In genomic region chr20:33211817-33212424, GRCh38 we compare ENCODE assay signal across 8 cellular contexts. TPM values are rescaled to one million over a fixed set of nuclear protein-coding genes. Genes with fewer than 3 reads are reported as not detected.
DNase-seq lines count a peak whose midpoint lies in the region; TF ChIP-seq lines count a peak whose summit lies in the region.

No MANE protein-coding gene starts in this region.

- intact Hi-C loops in left ventricle myocardium inferior (cut with micrococcal nuclease): no loop called here
- intact Hi-C loops in cardiac septum (cut with DNase I): no loop called here
- intact Hi-C loops in esophagus squamous epithelium (cut with DNase I): no loop called here

- DNase-seq in left ventricle myocardium inferior (no peak), cardiac septum (ENCODE audit: low spot score) (no peak), NCI-H128 (lab: John Stamatoyannopoulos, UW; ENCODE audit: unreplicated experiment) (peak; percentile 10), SW 1271 (lab: John Stamatoyannopoulos, UW) (peak; percentile 79 to 87), esophagus squamous epithelium (lab: John Stamatoyannopoulos, UW) (no peak), pons (ENCODE audit: low spot score) (peak; percentile 36), KG1 (lab: John Stamatoyannopoulos, UW) (no peak)
- no peak for DNase-seq in activated CD8-positive, alpha-beta memory T cell treated with anti-CD3 and anti-CD28 coated beads, Interleukin-2, amount 50 U/mL, for 48 hours

- H3K9me3 ChIP-seq in left ventricle myocardium inferior (replicated peaks) (no peaks in the 10 kb centered on the region), esophagus squamous epithelium (no peaks in the 10 kb centered on the region)

- peaks cover 78% of the 10 kb centered on the region for H3K27me3 ChIP-seq in left ventricle myocardium inferior (ENCODE audit: low read depth)
- peaks cover 0 to 78% (median 0%) of the 10 kb centered on the region in 4 donors for H3K27me3 ChIP-seq in esophagus squamous epithelium

- no peak overlapping the region for H3K4me3 ChIP-seq in left ventricle myocardium inferior
- no peak overlapping the region for H3K4me3 ChIP-seq in esophagus squamous epithelium

- TF ChIP-seq CTCF in left ventricle myocardium inferior (IDR thresholded peaks at IDR 0.05; ENCODE audit: borderline replicate concordance): peak; percentile 38
- TF ChIP-seq CTCF in esophagus squamous epithelium (IDR thresholded peaks at IDR 0.05): peak in 5 of 6 experiments; percentile 16 to 61 (median 49)

- no peak overlapping the region for H3K27ac ChIP-seq in left ventricle myocardium inferior (replicated peaks)
- H3K27ac ChIP-seq in esophagus squamous epithelium: no peak overlapping the region

- H3K4me1 ChIP-seq in left ventricle myocardium inferior (no peaks in the 10 kb centered on the region), esophagus squamous epithelium (no peaks in the 10 kb centered on the region)

- 15 to 19% methylated on average over 4 to 5 of the region's 5 CpGs for WGBS in esophagus squamous epithelium, 2 donors

- no peak for TF ChIP-seq POLR2A in esophagus squamous epithelium (IDR thresholded peaks at IDR 0.05)

- no peaks in the 10 kb centered on the region for H3K36me3 ChIP-seq in left ventricle myocardium inferior
- no peaks in the 10 kb centered on the region for H3K36me3 ChIP-seq in esophagus squamous epithelium

RNA-seq across cellular contexts. Expression of gene BPIFA3, which starts 5.2 kb away (rescaled TPM):
- total RNA-seq in left ventricle myocardium inferior: not detected
- total RNA-seq in cardiac septum: not detected
- not detected for total RNA-seq in esophagus squamous epithelium

RNA-seq across cellular contexts. Expression of gene BPIFA1, which starts 23.9 kb away (rescaled TPM):
- not detected for total RNA-seq in left ventricle myocardium inferior
- not detected for total RNA-seq in cardiac septum
- total RNA-seq in esophagus squamous epithelium: not detected

RNA-seq across cellular contexts. Expression of gene BPIFA2, which starts 44.0 kb away (rescaled TPM):
- not detected for total RNA-seq in left ventricle myocardium inferior
- not detected for total RNA-seq in cardiac septum
- total RNA-seq in esophagus squamous epithelium: not detected

Comparison
In these comparisons a context has a peak if more than half of its experiments do, and no peak if none do; other contexts are left out.
1. DNase-seq: peak in NCI-H128 (single experiment), SW 1271 (2 of 2) and pons (single experiment); none in left ventricle myocardium inferior (single experiment), cardiac septum (single experiment), esophagus squamous epithelium (single experiment), KG1 (single experiment) and activated CD8-positive, alpha-beta memory T cell treated with anti-CD3 and anti-CD28 coated beads, Interleukin-2, amount 50 U/mL, for 48 hours (single experiment).